ENCODE assay signal across 16 cellular contexts in genomic region chr3:10169000-10169496, GRCh38. TPM values are rescaled to one million over a fixed set of nuclear protein-coding genes. Genes with fewer than 3 reads are reported as not detected.
A peak's percentile ranks its signal among the peaks of the same experiment; 100 is the strongest.
DNase-seq lines count a peak whose midpoint lies in the region; ATAC-seq and TF ChIP-seq lines count a peak whose summit lies in the region.
"Had no signal": no experiment of that assay in that cellular context is flagged by ENCODE, and none has a peak within 500 bp of the region (broad histone marks: within the 10 kb centered on the region; RNA-seq: fewer than 3 reads in every experiment).

No MANE protein-coding gene starts in this region.

- peaks cover 12% of the 10 kb centered on the region for H3K4me1 Mint-ChIP-seq in T-helper 17 cell
- H3K4me1 Mint-ChIP-seq: nephron had no signal

- H3K36me3 Mint-ChIP-seq in T-helper 17 cell (ENCODE audit: low read depth) = no peaks in the 10 kb centered on the region

- H3K9me3 ChIP-seq in BE2C (no peaks in the 10 kb centered on the region), T-helper 17 cell (ENCODE audit: control insufficient read depth, low read length, poor library complexity, severe bottlenecking) (no peaks in the 10 kb centered on the region)
- H3K9me3 ChIP-seq: testis had no signal

- peak overlapping the region; percentile 32 for H3K27ac ChIP-seq in VCaP
- H3K27ac ChIP-seq: testis had no signal

- no peaks in the 10 kb centered on the region for H3K4me1 ChIP-seq in BE2C

- H3K36me3 ChIP-seq in BE2C = no peaks in the 10 kb centered on the region
- H3K36me3 ChIP-seq: Peyer's patch had no signal

- no peaks in the 10 kb centered on the region for H3K27me3 Mint-ChIP-seq in T-helper 17 cell
- H3K27me3 Mint-ChIP-seq: activated B cell treated with CpG ODN at 0.5 μM for 24 hours had no signal

- DNase-seq in BE2C (peak; percentile 9), HT-29 (ENCODE audit: low spot score) (peak; percentile 61), kidney tubule cell (ENCODE audit: low spot score) (peak; percentile 26), T-helper 17 cell (no peak)
- DNase-seq in stimulated activated CD4-positive, alpha-beta T cell treated with anti-CD3 and anti-CD28 coated beads, Interleukin-2, amount 100 ng/mL, for 48 hours = no peak
- DNase-seq: activated B cell treated with CpG ODN at 0.5 μM for 24 hours; activated CD8-positive, alpha-beta memory T cell treated with anti-CD3 and anti-CD28 coated beads, Interleukin-2, amount 50 U/mL, for 4 hours; activated naive CD4-positive, alpha-beta T cell treated with Interleukin-2 at 50 U/mL for 16 hours; NCI-H226; stimulated activated CD4-positive, alpha-beta T cell treated with anti-CD3 and anti-CD28 coated beads, Interleukin-2, amount 100 ng/mL, for 24 hours; testis had no signal

- no peaks in the 10 kb centered on the region for H3K27me3 ChIP-seq in BE2C
- H3K27me3 ChIP-seq: Peyer's patch, testis had no signal

- no peak overlapping the region for H3K4me3 ChIP-seq in BE2C (ENCODE audit: low read depth, low read length)
- H3K4me3 ChIP-seq: Peyer's patch, testis had no signal

- no peak for ATAC-seq in GM19324 (IDR thresholded peaks at IDR 0.05; ENCODE audit: low FRiP score, unreplicated experiment)
- no peak for ATAC-seq in GM19463 (IDR thresholded peaks at IDR 0.05; ENCODE audit: unreplicated experiment)
- ATAC-seq in T-helper 17 cell = no peak

- TF ChIP-seq CTCF in BE2C (IDR thresholded peaks at IDR 0.05; ENCODE audit: low read depth, low read length) (peak; percentile 31), VCaP (conservative IDR thresholded peaks at IDR 0.05) (no peak)

- no peak overlapping the region for H3K27ac Mint-ChIP-seq in T-helper 17 cell
- H3K27ac Mint-ChIP-seq: activated B cell treated with CpG ODN at 0.5 μM for 24 hours, nephron had no signal

- no peak overlapping the region for H3K4me3 Mint-ChIP-seq in T-helper 17 cell
- H3K4me3 Mint-ChIP-seq: nephron had no signal

RNA-seq across cellular contexts. Expression of gene IRAK2, which starts 4.3 kb away (rescaled TPM):
- 0.37 TPM for polyA plus RNA-seq in BE2C (2012; ENCODE audit: insufficient read depth, insufficient read length, low read depth)
- 4.9 and 5.7 TPM in 2 replicates for total RNA-seq in HT-29 (2014; rRNA removed; shearing (Covaris generic))
- total RNA-seq in T-helper 17 cell = 1 to 10 TPM; 4.6 to 5.0 TPM

RNA-seq across cellular contexts. Expression of gene VHL, which starts 27.5 kb away (rescaled TPM):
- polyA plus RNA-seq in BE2C (2012; ENCODE audit: insufficient read depth, insufficient read length, low read depth) = 22.8 TPM
- 24.8 and 27.4 TPM in 2 replicates for total RNA-seq in HT-29 (2014; rRNA removed; shearing (Covaris generic))
- total RNA-seq in T-helper 17 cell = 10 to 100 TPM; 56.3 to 63.7 TPM

RNA-seq across cellular contexts. Expression of gene BRK1, which starts 53.6 kb away (rescaled TPM):
- 110 TPM for polyA plus RNA-seq in BE2C (2012; ENCODE audit: insufficient read depth, insufficient read length, low read depth)
- total RNA-seq in HT-29 (2014; rRNA removed; shearing (Covaris generic)) = 41.7 and 42.3 TPM in 2 replicates
- 10 to 100 TPM; 52.4 to 53.8 TPM for total RNA-seq in T-helper 17 cell

Comparison
In these comparisons a context has a peak if more than half of its experiments do, and no peak if none do; other contexts are left out.
1. DNase-seq: peak in BE2C (single experiment), HT-29 (single experiment) and kidney tubule cell (single experiment); none in stimulated activated CD4-positive, alpha-beta T cell treated with anti-CD3 and anti-CD28 coated beads, Interleukin-2, amount 100 ng/mL, for 48 hours (0 of 2) and T-helper 17 cell (0 of 3).